Comparison of ENCODE assay signal across 8 cellular contexts in the genomic region with DNA sequence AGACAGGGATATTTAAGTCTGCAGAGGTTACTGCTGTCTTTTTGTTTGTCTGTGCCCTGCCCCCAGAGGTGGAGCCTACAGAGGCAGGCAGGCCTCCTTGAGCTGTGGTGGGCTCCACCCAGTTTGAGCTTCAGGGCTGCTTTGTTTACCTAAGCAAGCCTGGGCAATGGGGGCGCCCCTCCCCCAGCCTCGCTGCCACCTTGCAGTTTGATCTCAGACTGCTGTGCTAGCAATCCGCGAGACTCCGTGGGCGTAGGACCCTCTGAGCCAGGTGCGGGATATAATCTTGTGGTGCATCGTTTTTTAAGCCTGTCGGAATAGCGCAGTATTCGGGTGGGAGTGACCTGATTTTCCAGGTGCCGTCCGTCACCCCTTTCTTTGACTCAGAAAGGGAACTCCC. TPM values are rescaled to one million over a fixed set of nuclear protein-coding genes. Genes with fewer than 3 reads are reported as not detected.
"Had no signal": no experiment of that assay in that cellular context is flagged by ENCODE, and none has a peak within 500 bp of the region (broad histone marks: within the 10 kb centered on the region; RNA-seq: fewer than 3 reads in every experiment).

No MANE protein-coding gene starts in this region.

RNA-seq across cellular contexts. Expression of a gene that starts 47.3 kb away (rescaled TPM):
- total RNA-seq: activated B cell treated with CpG ODN at 0.5 μM for 24 hours; activated CD8-positive, alpha-beta T cell treated with anti-CD3 and anti-CD28 coated beads for 36 hours; activated T-cell treated with anti-CD3 and anti-CD28 coated beads, Interleukin-2, amount 50 U/mL, for 4 hours; activated T-helper 17 cell treated with anti-CD3 and anti-CD28 coated beads, Interleukin-2, amount 50 U/mL, for 72 hours; cardiac septum; dermis blood vessel endothelial cell; foreskin keratinocyte; T-helper 2 cell treated with Interferon-gamma antibody and Interleukin-4, amounts not matched to agents 100 ng/mL and 5 ng/mL, for 36 hours had no signal
- polyA plus RNA-seq: foreskin keratinocyte had no signal
